Comparison of ENCODE assay signal across 1 cellular context in the genomic region with DNA sequence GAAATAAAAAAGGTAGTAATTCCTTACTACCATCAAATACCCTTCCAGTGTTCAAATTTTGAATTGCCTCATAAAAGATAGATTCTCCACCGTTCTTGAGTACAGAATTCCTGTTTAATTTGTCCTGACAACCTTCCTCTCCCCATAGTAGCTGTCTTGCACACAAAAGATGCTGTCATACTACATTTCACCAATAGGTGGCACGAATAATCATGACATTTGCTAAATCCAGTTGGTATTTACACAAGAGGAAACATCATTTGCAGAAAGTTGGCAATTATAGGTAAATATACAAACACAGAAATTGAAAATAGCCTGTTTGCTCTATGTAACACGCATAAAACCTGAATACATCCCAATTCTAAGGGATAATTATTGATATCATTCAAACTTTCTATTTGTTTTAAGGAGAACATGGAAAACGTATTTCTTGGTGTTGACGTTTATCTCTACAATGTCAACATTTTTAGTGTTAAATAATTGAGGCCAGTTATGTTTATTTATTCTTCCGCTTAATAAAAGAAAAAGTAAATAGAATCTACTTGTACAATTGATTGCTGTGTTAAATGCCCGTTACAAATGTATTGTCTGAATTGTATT.
TF ChIP-seq lines count a peak whose summit lies in the region.

No MANE protein-coding gene starts in this region.

TF ChIP-seq in HepG2, 621 proteins besides CTCF, POLR2A, EP300 and RAD21 (continued from another document):
- TF ChIP-seq, protein P1, sequence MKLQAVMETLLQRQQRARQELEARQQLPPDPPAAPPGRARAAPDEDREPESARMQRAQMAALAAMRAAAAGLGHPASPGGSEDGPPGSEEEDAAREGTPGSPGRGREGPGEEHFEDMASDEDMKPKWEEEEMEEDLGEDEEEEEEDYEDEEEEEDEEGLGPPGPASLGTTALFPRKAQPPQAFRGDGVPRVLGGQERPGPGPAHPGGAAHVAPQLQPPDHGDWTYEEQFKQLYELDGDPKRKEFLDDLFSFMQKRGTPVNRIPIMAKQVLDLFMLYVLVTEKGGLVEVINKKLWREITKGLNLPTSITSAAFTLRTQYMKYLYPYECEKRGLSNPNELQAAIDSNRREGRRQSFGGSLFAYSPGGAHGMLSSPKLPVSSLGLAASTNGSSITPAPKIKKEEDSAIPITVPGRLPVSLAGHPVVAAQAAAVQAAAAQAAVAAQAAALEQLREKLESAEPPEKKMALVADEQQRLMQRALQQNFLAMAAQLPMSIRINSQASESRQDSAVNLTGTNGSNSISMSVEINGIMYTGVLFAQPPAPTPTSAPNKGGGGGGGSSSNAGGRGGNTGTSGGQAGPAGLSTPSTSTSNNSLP (IDR thresholded peaks at IDR 0.05; ENCODE audit: low read depth, low read length): peak; percentile 55; the same call in 1 of the 2 replicates
- TF ChIP-seq ZNF557 (CRISPR knock-in tag; IDR thresholded peaks at IDR 0.05) (no peak), STAG1 (CRISPR knock-in tag; IDR thresholded peaks at IDR 0.05) (peak; percentile 60), FOXA1 (IDR thresholded peaks at IDR 0.05) (no peak), FOXA1 (CRISPR knock-in tag; IDR thresholded peaks at IDR 0.05) (peak; percentile 78), FOXA3 (CRISPR knock-in tag; IDR thresholded peaks at IDR 0.05) (peak; percentile 66; the same call in 1 of the 2 replicates)
- TF ChIP-seq, protein P2, sequence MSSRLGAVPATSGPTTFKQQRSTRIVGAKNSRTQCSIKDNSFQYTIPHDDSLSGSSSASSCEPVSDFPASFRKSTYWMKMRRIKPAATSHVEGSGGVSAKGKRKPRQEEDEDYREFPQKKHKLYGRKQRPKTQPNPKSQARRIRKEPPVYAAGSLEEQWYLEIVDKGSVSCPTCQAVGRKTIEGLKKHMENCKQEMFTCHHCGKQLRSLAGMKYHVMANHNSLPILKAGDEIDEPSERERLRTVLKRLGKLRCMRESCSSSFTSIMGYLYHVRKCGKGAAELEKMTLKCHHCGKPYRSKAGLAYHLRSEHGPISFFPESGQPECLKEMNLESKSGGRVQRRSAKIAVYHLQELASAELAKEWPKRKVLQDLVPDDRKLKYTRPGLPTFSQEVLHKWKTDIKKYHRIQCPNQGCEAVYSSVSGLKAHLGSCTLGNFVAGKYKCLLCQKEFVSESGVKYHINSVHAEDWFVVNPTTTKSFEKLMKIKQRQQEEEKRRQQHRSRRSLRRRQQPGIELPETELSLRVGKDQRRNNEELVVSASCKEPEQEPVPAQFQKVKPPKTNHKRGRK (CRISPR knock-in tag; IDR thresholded peaks at IDR 0.05): no peak
